ENCODE assay signal across 17 cellular contexts in genomic region chr13:99694251-99694650, GRCh38.
DNase-seq lines count a peak whose midpoint lies in the region; FAIRE-seq and TF ChIP-seq lines count a peak whose summit lies in the region.
"Had no signal": no experiment of that assay in that cellular context is flagged by ENCODE, and none has a peak within 500 bp of the region (broad histone marks: within the 10 kb centered on the region; RNA-seq: fewer than 3 reads in every experiment).

No MANE protein-coding gene starts in this region.

- no peaks in the 10 kb centered on the region for H3K36me3 ChIP-seq in HUES6 (ENCODE audit: control insufficient read depth, insufficient read depth, low read length)
- H3K36me3 ChIP-seq in iPS-18a (ENCODE audit: control insufficient read depth, low read depth, low read length) = no peaks in the 10 kb centered on the region

- H4K91ac ChIP-seq in H9 (ENCODE audit: insufficient read length, low read depth, low read length) = no peak overlapping the region

- no peak for FAIRE-seq in GM12891 (lab: Jason Lieb, UNC)
- FAIRE-seq: D721Med had no signal

- H3K4me1 Mint-ChIP-seq in H9 (peaks cover 61% of the 10 kb centered on the region in 2 experiments), brain (peaks cover 47% of the 10 kb centered on the region), endothelial cell (ENCODE audit: unreplicated experiment) (peaks cover 19% of the 10 kb centered on the region)

- H3K36me3 Mint-ChIP-seq in H9 (ENCODE audit: insufficient read depth in 1 of 3, low read depth in 3 of 3) = peaks cover 0 to 4% (median 0%) of the 10 kb centered on the region in 3 experiments; a peak in 1 of 7 replicates
- H3K36me3 Mint-ChIP-seq in brain = no peaks in the 10 kb centered on the region
- no peaks in the 10 kb centered on the region for H3K36me3 Mint-ChIP-seq in endothelial cell (ENCODE audit: low read depth, unreplicated experiment)

- H2AFZ ChIP-seq in H9 (ENCODE audit: low read length) = no peak overlapping the region

- no peak overlapping the region for H3K4ac ChIP-seq in H9 (ENCODE audit: low read depth, low read length)

- no peaks in the 10 kb centered on the region for H4K20me1 ChIP-seq in H9 (ENCODE audit: control insufficient read depth, insufficient read depth, insufficient read length)

- TF ChIP-seq CTCF in H9 (conservative IDR thresholded peaks at IDR 0.05) (no peak), brain (conservative IDR thresholded peaks at IDR 0.05) (no peak), endothelial cell (IDR thresholded peaks at IDR 0.05; ENCODE audit: unreplicated experiment) (no peak)

- no peak overlapping the region for H3K4me2 ChIP-seq in H9 (ENCODE audit: insufficient read depth, insufficient read length, low read length)
- H3K4me2 ChIP-seq: SK-N-SH had no signal

- no CpG with 5 or more reads among the region's 8 CpGs for WGBS in H9 (ENCODE audit: extremely low coverage, insufficient read length, low lambda C conversion rate)

- H3T11ph ChIP-seq in H9 (ENCODE audit: low read length) = no peak overlapping the region

- H2BK20ac ChIP-seq in H9 (ENCODE audit: low read depth, low read length, poor library complexity, severe bottlenecking) = no peak overlapping the region

- no peaks in the 10 kb centered on the region for H3K9me3 ChIP-seq in H9 (ENCODE audit: control insufficient read depth, low read depth, low read length)
- no peaks in the 10 kb centered on the region for H3K9me3 ChIP-seq in HUES6 (ENCODE audit: control insufficient read depth, insufficient read depth, low read depth, low read length)
- no peaks in the 10 kb centered on the region for H3K9me3 ChIP-seq in iPS-18a (ENCODE audit: control insufficient read depth, low read depth, low read length)
- H3K9me3 ChIP-seq: SK-N-SH had no signal

- H3K18ac ChIP-seq in H9 (ENCODE audit: insufficient read length, low read depth, low read length) = no peak overlapping the region

- H3K9ac ChIP-seq in H9 (ENCODE audit: extremely low read depth, insufficient read length, low read length) = no peak overlapping the region
- H3K9ac ChIP-seq in HUES6 (ENCODE audit: low read length) = peak overlapping the region; percentile 39
- H3K9ac ChIP-seq in iPS-18a (ENCODE audit: low read length) = no peak overlapping the region
- H3K9ac ChIP-seq: SK-N-SH had no signal

- no peaks in the 10 kb centered on the region for H3K79me1 ChIP-seq in H9 (ENCODE audit: insufficient read depth, low read depth, low read length, poor library complexity, severe bottlenecking)

- DNase-seq in H9 (no peak), GM12891 (ENCODE audit: insufficient read length, low spot score) (no peak), endothelial cell (ENCODE audit: low spot score) (no peak)
- no peak for DNase-seq in activated CD4-positive, alpha-beta T cell treated with anti-CD3 and anti-CD28 coated beads for 4 hours
- DNase-seq: AML-193, DND-41, KG1, NCI-H2029, PC-3, RPMI8226, SHP77 treated with DMSO at 0.1 percent for 48 hours, SK-N-SH had no signal

- H3K79me2 ChIP-seq in H9 (ENCODE audit: insufficient read depth, low read length) = no peaks in the 10 kb centered on the region

- H3K27me3 ChIP-seq in H9 (ENCODE audit: insufficient read depth, low read length) = no peaks in the 10 kb centered on the region
- peaks cover 6% of the 10 kb centered on the region; the same call in 1 of the 2 replicates for H3K27me3 ChIP-seq in HUES6 (ENCODE audit: control insufficient read depth, insufficient read depth, low read length)
- H3K27me3 ChIP-seq in iPS-18a (ENCODE audit: control insufficient read depth, insufficient read depth, low read length) = no peaks in the 10 kb centered on the region

- H3K9me3 Mint-ChIP-seq in H9 (no peaks in the 10 kb centered on the region), brain (no peaks in the 10 kb centered on the region), endothelial cell (ENCODE audit: unreplicated experiment) (no peaks in the 10 kb centered on the region)

- H3K4me1 ChIP-seq in H9 (ENCODE audit: insufficient read depth, low read length) (peaks cover 23% of the 10 kb centered on the region), HUES6 (ENCODE audit: control insufficient read depth, insufficient read depth, low read length) (peaks cover 55% of the 10 kb centered on the region), iPS-18a (ENCODE audit: control insufficient read depth, low read depth, low read length) (peaks cover 56% of the 10 kb centered on the region)

- no peak overlapping the region for H3K14ac ChIP-seq in H9 (ENCODE audit: insufficient read depth, low read length)

- no peak overlapping the region for H3K23ac ChIP-seq in H9 (ENCODE audit: insufficient read length, low read depth, low read length)

- no peak overlapping the region for H2BK12ac ChIP-seq in H9 (ENCODE audit: insufficient read length, low read depth, low read length)

- H3K27ac ChIP-seq in H9 (ENCODE audit: insufficient read length, low read depth, low read length) (no peak overlapping the region), HUES6 (ENCODE audit: low read depth, low read length) (peak overlapping the region; percentile 39; the same call in 1 of the 2 replicates), iPS-18a (ENCODE audit: low read length) (peak overlapping the region; percentile 13)
- H3K27ac ChIP-seq: C4-2B had no signal

- no peak overlapping the region for H4K8ac ChIP-seq in H9 (replicated peaks; ENCODE audit: insufficient read length, low read depth, low read length)

- H3K56ac ChIP-seq in H9 (ENCODE audit: insufficient read length, low read depth, low read length) = no peak overlapping the region

- no peak overlapping the region for H2BK120ac ChIP-seq in H9 (ENCODE audit: low read depth, low read length, poor library complexity, severe bottlenecking)

- H3K27ac Mint-ChIP-seq in H9 = peak overlapping the region; percentile 9 to 87 (median 65); a peak in 6 of 7 replicates
- H3K27ac Mint-ChIP-seq in brain = peak overlapping the region in 3 of 5 experiments; percentile 49 to 85 (median 51)
- no peak overlapping the region for H3K27ac Mint-ChIP-seq in endothelial cell (ENCODE audit: unreplicated experiment)

- H2AK5ac ChIP-seq in H9 (ENCODE audit: insufficient read length, low read length) = no peak overlapping the region

- H3K4me3 ChIP-seq in HUES6 (ENCODE audit: low read depth, low read length) (peak overlapping the region; percentile 6; the same call in 1 of the 2 replicates), iPS-18a (ENCODE audit: low read length) (no peak overlapping the region)

- no peak overlapping the region for H2BK5ac ChIP-seq in H9 (ENCODE audit: insufficient read length, low read length)

- H3K23me2 ChIP-seq in H9 (ENCODE audit: insufficient read length, low read depth, low read length, poor library complexity, severe bottlenecking) = no peaks in the 10 kb centered on the region

- TF ChIP-seq POLR2A in GM12891 (IDR thresholded peaks at IDR 0.05; ENCODE audit: low read depth, low read length) = no peak

- no peak overlapping the region; a peak in 1 of 5 replicates for H3K4me3 Mint-ChIP-seq in H9
- peak overlapping the region in 1 of 5 experiments; percentile 47 for H3K4me3 Mint-ChIP-seq in brain
- no peak overlapping the region for H3K4me3 Mint-ChIP-seq in endothelial cell (ENCODE audit: unreplicated experiment)

- H4K5ac ChIP-seq in H9 (ENCODE audit: insufficient read length, low read depth, low read length) = no peak overlapping the region

- H2BK15ac ChIP-seq in H9 (ENCODE audit: low read depth, low read length) = no peak overlapping the region; the same call in 1 of the 2 replicates

- no peaks in the 10 kb centered on the region for H3K27me3 Mint-ChIP-seq in H9 (ENCODE audit: low read depth)
- peaks cover 36% of the 10 kb centered on the region for H3K27me3 Mint-ChIP-seq in brain
- peaks cover 4% of the 10 kb centered on the region for H3K27me3 Mint-ChIP-seq in endothelial cell (ENCODE audit: unreplicated experiment)

TF ChIP-seq in GM12891, 5 proteins besides CTCF, POLR2A, EP300 and RAD21:
- no peak for TF ChIP-seq SPI1 (IDR thresholded peaks at IDR 0.05; ENCODE audit: low read depth, low read length)
- TF ChIP-seq POLR2AphosphoS5 (IDR thresholded peaks at IDR 0.05; ENCODE audit: low read depth, low read length) = no peak
- no peak for TF ChIP-seq POU2F2 (IDR thresholded peaks at IDR 0.05; ENCODE audit: low read depth, low read length)
- no peak for TF ChIP-seq PAX5 (IDR thresholded peaks at IDR 0.05; ENCODE audit: insufficient read depth, low read length, severe bottlenecking)
- no peak for TF ChIP-seq TAF1 (IDR thresholded peaks at IDR 0.05; ENCODE audit: low read depth, low read length)
